ENCODE assay signal across 35 cellular contexts in genomic region chr7:149379625-149380024, GRCh38.
"Had no signal": no experiment of that assay in that cellular context is flagged by ENCODE, and none has a peak within 500 bp of the region (broad histone marks: within the 10 kb centered on the region; RNA-seq: fewer than 3 reads in every experiment).

No MANE protein-coding gene starts in this region.

- H3K4me3 ChIP-seq: MG63 had no signal

- H3K36me3 ChIP-seq: MG63 had no signal

- DNase-seq: Kasumi-1, MG63, MM.1S, MV-4-11, NCI-H1048, NCI-H1092, NCI-H1092 treated with DMSO at 0.1 percent for 48 hours, NCI-H1105, NCI-H1105 treated with DMSO at 0.1 percent for 48 hours, NCI-H1417, NCI-H1417 treated with DMSO at 0.1 percent for 48 hours, NCI-H1436, NCI-H1436 treated with DMSO at 0.1 percent for 48 hours, NCI-H146, NCI-H1694, NCI-H1694 treated with DMSO at 0.1 percent for 48 hours, NCI-H187, NCI-H187 treated with DMSO at 0.1 percent for 48 hours, NCI-H1930, NCI-H2029, NCI-H2029 treated with DMSO at 0.1 percent for 48 hours, NCI-H2081, NCI-H2081 treated with DMSO at 0.1 percent for 48 hours, NCI-H2107, NCI-H2171, NCI-H2171 treated with DMSO at 0.1 percent for 48 hours, NCI-H2227 treated with DMSO at 0.1 percent for 48 hours, NCI-H226, NCI-H345, NCI-H446, NCI-H446 treated with DMSO at 0.1 percent for 48 hours, NCI-H510A, NCI-H510A treated with DMSO at 0.1 percent for 48 hours, NCI-H524, NCI-H524 treated with DMSO at 0.1 percent for 48 hours had no signal

- H3K27me3 ChIP-seq: MG63 had no signal

- H3K9me3 ChIP-seq: MG63 had no signal
